39 cellular contexts compared by ENCODE assay signal in genomic region chr19:9321338-9321737, GRCh38. TPM values are rescaled to one million over a fixed set of nuclear protein-coding genes. Genes with fewer than 3 reads are reported as not detected.
"Had no signal": no experiment of that assay in that cellular context is flagged by ENCODE, and none has a peak within 500 bp of the region (broad histone marks: within the 10 kb centered on the region; RNA-seq: fewer than 3 reads in every experiment).

No MANE protein-coding gene starts in this region.

- H3K4me3 ChIP-seq: adrenal gland, ascending aorta, body of pancreas, breast epithelium, cardiac muscle cell had no signal

- H3K27ac ChIP-seq: adrenal gland, ascending aorta, body of pancreas, brain microvascular endothelial cell, breast epithelium, cardiac muscle cell had no signal

- H3K36me3 ChIP-seq: adrenal gland, ascending aorta, brain microvascular endothelial cell, breast epithelium, cardiac muscle cell had no signal

- H3K4me1 ChIP-seq: breast epithelium had no signal

- ATAC-seq: activated naive CD4-positive, alpha-beta T cell treated with anti-CD3 and anti-CD28 coated beads, Interleukin-2, amount 50 U/mL, for 72 hours; activated naive CD8-positive, alpha-beta T cell treated with anti-CD3 and anti-CD28 coated beads, Interleukin-2, amount 50 U/mL, for 24 hours; activated T-cell treated with anti-CD3 and anti-CD28 coated beads, Interleukin-2, amount 50 U/mL, for 4 hours; activated T-cell treated with anti-CD3 and anti-CD28 coated beads, Interleukin-2, amount 50 U/mL, for 72 hours; activated T-helper 17 cell treated with anti-CD3 and anti-CD28 coated beads, Interleukin-2, amount 50 U/mL, for 72 hours; body of pancreas had no signal

- H3K9me3 Mint-ChIP-seq: activated T-helper 17 cell treated with anti-CD3 and anti-CD28 coated beads, Interleukin-2, amount 50 U/mL, for 72 hours; central memory CD8-positive, alpha-beta T cell had no signal

- H3K27me3 Mint-ChIP-seq: activated naive CD4-positive, alpha-beta T cell treated with anti-CD3 and anti-CD28 coated beads, Interleukin-2, amount 10 ng/mL, durations not matched to agents 7 days and 5 days; activated naive CD4-positive, alpha-beta T cell treated with anti-CD3 and anti-CD28 coated beads, Interleukin-2, amount 50 U/mL, for 24 hours; activated naive CD8-positive, alpha-beta T cell; activated naive CD8-positive, alpha-beta T cell treated with anti-CD3 and anti-CD28 coated beads for 36 hours; activated naive CD8-positive, alpha-beta T cell treated with anti-CD3 and anti-CD28 coated beads, Interleukin-2, amount 10 ng/mL, durations not matched to agents 7 days and 5 days; activated naive CD8-positive, alpha-beta T cell treated with anti-CD3 and anti-CD28 coated beads, Interleukin-2, amount 50 U/mL, for 24 hours; activated T-cell treated with anti-CD3 and anti-CD28 coated beads, Interleukin-2, amount 50 U/mL, for 24 hours; activated T-helper 17 cell treated with anti-CD3 and anti-CD28 coated beads, Interleukin-2, amount 50 U/mL, for 72 hours; central memory CD8-positive, alpha-beta T cell had no signal

- H3K4me3 Mint-ChIP-seq: activated naive CD4-positive, alpha-beta T cell treated with anti-CD3 and anti-CD28 coated beads for 36 hours; activated naive CD4-positive, alpha-beta T cell treated with anti-CD3 and anti-CD28 coated beads, Interleukin-2, amount 10 ng/mL, durations not matched to agents 7 days and 5 days; activated naive CD4-positive, alpha-beta T cell treated with anti-CD3 and anti-CD28 coated beads, Interleukin-2, amount 50 U/mL, for 24 hours; activated naive CD8-positive, alpha-beta T cell; activated naive CD8-positive, alpha-beta T cell treated with anti-CD3 and anti-CD28 coated beads for 36 hours; activated naive CD8-positive, alpha-beta T cell treated with anti-CD3 and anti-CD28 coated beads, Interleukin-2, amount 10 ng/mL, durations not matched to agents 7 days and 5 days; activated naive CD8-positive, alpha-beta T cell treated with anti-CD3 and anti-CD28 coated beads, Interleukin-2, amount 50 U/mL, for 24 hours; activated T-cell treated with anti-CD3 and anti-CD28 coated beads, Interleukin-2, amount 50 U/mL, for 24 hours; activated T-cell treated with anti-CD3 and anti-CD28 coated beads, Interleukin-2, amount 50 U/mL, for 4 hours; activated T-cell treated with anti-CD3 and anti-CD28 coated beads, Interleukin-2, amount 50 U/mL, for 72 hours; activated T-helper 1 cell treated with anti-CD3 and anti-CD28 coated beads, Interleukin-12 subunit alpha, Interleukin-12 subunit beta, Interleukin-2, Interleukin-4 antibody, amounts not matched to agents 30 ng/mL and 10 ng/mL and 1 ng/mL, durations not matched to agents 14 hours and 24 hours and 36 hours; activated T-helper 17 cell treated with anti-CD3 and anti-CD28 coated beads, Interleukin-2, amount 50 U/mL, for 72 hours; central memory CD8-positive, alpha-beta T cell had no signal

- FAIRE-seq: astrocyte, bronchial epithelial cell had no signal

- H3K27me3 ChIP-seq: adrenal gland, ascending aorta, body of pancreas, brain microvascular endothelial cell, breast epithelium, cardiac muscle cell had no signal

- DNase-seq: activated effector memory CD4-positive, alpha-beta T cell treated with anti-CD3 and anti-CD28 coated beads, Interleukin-2, amount 50 U/mL, for 16 hours; activated effector memory CD4-positive, alpha-beta T cell treated with Interleukin-2 at 50 U/mL for 16 hours; activated gamma-delta T cell; activated gamma-delta T cell treated with Interleukin-2 at 50 U/mL for 16 hours; activated naive CD4-positive, alpha-beta T cell; activated naive CD4-positive, alpha-beta T cell treated with anti-CD3 and anti-CD28 coated beads for 36 hours; activated naive CD4-positive, alpha-beta T cell treated with anti-CD3 and anti-CD28 coated beads, Interleukin-2, amount 10 ng/mL, durations not matched to agents 7 days and 5 days; activated naive CD4-positive, alpha-beta T cell treated with anti-CD3 and anti-CD28 coated beads, Interleukin-2, amount 50 U/mL, for 16 hours; activated naive CD4-positive, alpha-beta T cell treated with Interleukin-2 at 50 U/mL for 16 hours; activated naive CD8-positive, alpha-beta T cell treated with anti-CD3 and anti-CD28 coated beads for 36 hours; activated naive CD8-positive, alpha-beta T cell treated with anti-CD3 and anti-CD28 coated beads, Interleukin-2, amount 10 ng/mL, durations not matched to agents 7 days and 5 days; activated naive CD8-positive, alpha-beta T cell treated with anti-CD3 and anti-CD28 coated beads, Interleukin-2, amount 50 U/mL, for 24 hours; activated T-cell treated with anti-CD3 and anti-CD28 coated beads, Interleukin-2, amount 50 U/mL, for 24 hours; activated T-cell treated with anti-CD3 and anti-CD28 coated beads, Interleukin-2, amount 50 U/mL, for 4 hours; activated T-cell treated with anti-CD3 and anti-CD28 coated beads, Interleukin-2, amount 50 U/mL, for 48 hours; activated T-cell treated with anti-CD3 and anti-CD28 coated beads, Interleukin-2, amount 50 U/mL, for 72 hours; adrenal gland; amniotic stem cell; amygdala; anterior cingulate cortex; aorta; body of pancreas; brain microvascular endothelial cell; caudate nucleus; central memory CD4-positive, alpha-beta T cell; cerebellar nuclear complex had no signal

- H3K27ac Mint-ChIP-seq: activated naive CD4-positive, alpha-beta T cell treated with anti-CD3 and anti-CD28 coated beads for 36 hours; activated naive CD4-positive, alpha-beta T cell treated with anti-CD3 and anti-CD28 coated beads, Interleukin-2, amount 10 ng/mL, durations not matched to agents 7 days and 5 days; activated naive CD4-positive, alpha-beta T cell treated with anti-CD3 and anti-CD28 coated beads, Interleukin-2, amount 50 U/mL, for 24 hours; activated naive CD4-positive, alpha-beta T cell treated with anti-CD3 and anti-CD28 coated beads, Interleukin-2, amount 50 U/mL, for 72 hours; activated naive CD8-positive, alpha-beta T cell; activated naive CD8-positive, alpha-beta T cell treated with anti-CD3 and anti-CD28 coated beads for 36 hours; activated naive CD8-positive, alpha-beta T cell treated with anti-CD3 and anti-CD28 coated beads, Interleukin-2, amount 10 ng/mL, durations not matched to agents 7 days and 5 days; activated naive CD8-positive, alpha-beta T cell treated with anti-CD3 and anti-CD28 coated beads, Interleukin-2, amount 50 U/mL, for 24 hours; activated T-cell treated with anti-CD3 and anti-CD28 coated beads, Interleukin-2, amount 50 U/mL, for 24 hours; activated T-cell treated with anti-CD3 and anti-CD28 coated beads, Interleukin-2, amount 50 U/mL, for 72 hours; activated T-helper 1 cell treated with anti-CD3 and anti-CD28 coated beads, Interleukin-12 subunit alpha, Interleukin-12 subunit beta, Interleukin-2, Interleukin-4 antibody, amounts not matched to agents 30 ng/mL and 10 ng/mL and 1 ng/mL, durations not matched to agents 14 hours and 24 hours and 36 hours; activated T-helper 17 cell treated with anti-CD3 and anti-CD28 coated beads, Interleukin-2, amount 50 U/mL, for 72 hours; activated T-helper 2 cell treated with anti-CD3 and anti-CD28 coated beads, Interferon-gamma antibody, Interleukin-2, Interleukin-4, amounts not matched to agents 10 μg/mL and 5 μg/mL and 100 μg/mL, durations not matched to agents 14 hours and 24 hours and 36 hours; brain had no signal

RNA-seq across cellular contexts. Expression of gene ZNF177, which starts 41.5 kb away (rescaled TPM):
- total RNA-seq: ascending aorta had no signal
